In genomic region chr9:123686131-123686848, GRCh38 we compare ENCODE assay signal across 11 cellular contexts.
DNase-seq lines count a peak whose midpoint lies in the region; ATAC-seq and TF ChIP-seq lines count a peak whose summit lies in the region.
"Had no signal": no experiment of that assay in that cellular context is flagged by ENCODE, and none has a peak within 500 bp of the region (broad histone marks: within the 10 kb centered on the region; RNA-seq: fewer than 3 reads in every experiment).

No MANE protein-coding gene starts in this region.

- no peaks in the 10 kb centered on the region for H3K27me3 ChIP-seq in foreskin keratinocyte
- H3K27me3 ChIP-seq in skeletal muscle tissue (ENCODE audit: control insufficient read depth in 3 of 3, insufficient read depth in 3 of 3, low read length in 3 of 3): no peaks in the 10 kb centered on the region
- no peaks in the 10 kb centered on the region for H3K27me3 ChIP-seq in suprapubic skin
- H3K27me3 ChIP-seq: SJCRH30 had no signal

- no peak for TF ChIP-seq CTCF in foreskin keratinocyte (conservative IDR thresholded peaks at IDR 0.05)
- TF ChIP-seq CTCF in suprapubic skin (IDR thresholded peaks at IDR 0.05): no peak

- 39% methylated on average over 5 of the region's 5 CpGs for WGBS in suprapubic skin

- H3K27ac ChIP-seq in foreskin keratinocyte: no peak overlapping the region
- H3K27ac ChIP-seq in skeletal muscle tissue (ENCODE audit: low read depth, low read length): peak overlapping the region; percentile 39
- no peak overlapping the region for H3K27ac ChIP-seq in suprapubic skin

- no peak for DNase-seq in activated naive CD8-positive, alpha-beta T cell treated with anti-CD3 and anti-CD28 coated beads, Interleukin-2, amount 50 U/mL, for 24 hours
- no peak for DNase-seq in activated naive CD8-positive, alpha-beta T cell treated with anti-CD3 and anti-CD28 coated beads for 36 hours
- DNase-seq in RPMI7951 (ENCODE audit: low read depth) (peak; percentile 5), foreskin keratinocyte (peak; percentile 16 to 44), HuH-7 (ENCODE audit: low spot score) (no peak), amniotic stem cell (lab: John Stamatoyannopoulos, UW) (no peak), suprapubic skin (ENCODE audit: low spot score in 2 of 2) (no peak)
- DNase-seq: NCI-H1694 treated with DMSO at 0.1 percent for 48 hours had no signal

- peak overlapping the region; percentile 73 for H3K27ac Mint-ChIP-seq in activated naive CD8-positive, alpha-beta T cell treated with anti-CD3 and anti-CD28 coated beads, Interleukin-2, amount 50 U/mL, for 24 hours
- no peak overlapping the region for H3K27ac Mint-ChIP-seq in activated naive CD8-positive, alpha-beta T cell treated with anti-CD3 and anti-CD28 coated beads for 36 hours
- H3K27ac Mint-ChIP-seq: type B pancreatic cell had no signal

- no peaks in the 10 kb centered on the region for H3K27me3 Mint-ChIP-seq in activated naive CD8-positive, alpha-beta T cell treated with anti-CD3 and anti-CD28 coated beads, Interleukin-2, amount 50 U/mL, for 24 hours
- H3K27me3 Mint-ChIP-seq in activated naive CD8-positive, alpha-beta T cell treated with anti-CD3 and anti-CD28 coated beads for 36 hours: no peaks in the 10 kb centered on the region

- H3K36me3 Mint-ChIP-seq in activated naive CD8-positive, alpha-beta T cell treated with anti-CD3 and anti-CD28 coated beads, Interleukin-2, amount 50 U/mL, for 24 hours (ENCODE audit: low read depth): peaks cover 17% of the 10 kb centered on the region
- H3K36me3 Mint-ChIP-seq in activated naive CD8-positive, alpha-beta T cell treated with anti-CD3 and anti-CD28 coated beads for 36 hours: peaks cover 18% of the 10 kb centered on the region

- H3K4me3 ChIP-seq in skeletal muscle tissue (ENCODE audit: low read length in 3 of 3) (no peak overlapping the region), suprapubic skin (no peak overlapping the region)

- no peaks in the 10 kb centered on the region for H3K9me3 Mint-ChIP-seq in activated naive CD8-positive, alpha-beta T cell treated with anti-CD3 and anti-CD28 coated beads, Interleukin-2, amount 50 U/mL, for 24 hours
- no peaks in the 10 kb centered on the region for H3K9me3 Mint-ChIP-seq in activated naive CD8-positive, alpha-beta T cell treated with anti-CD3 and anti-CD28 coated beads for 36 hours

- H3K4me1 Mint-ChIP-seq in activated naive CD8-positive, alpha-beta T cell treated with anti-CD3 and anti-CD28 coated beads, Interleukin-2, amount 50 U/mL, for 24 hours: peaks cover 51% of the 10 kb centered on the region
- H3K4me1 Mint-ChIP-seq in activated naive CD8-positive, alpha-beta T cell treated with anti-CD3 and anti-CD28 coated beads for 36 hours: peaks cover 43% of the 10 kb centered on the region

- TF ChIP-seq POLR2A in suprapubic skin (IDR thresholded peaks at IDR 0.05): no peak

- TF ChIP-seq EP300 in suprapubic skin (IDR thresholded peaks at IDR 0.05): no peak

- H3K4me3 Mint-ChIP-seq in activated naive CD8-positive, alpha-beta T cell treated with anti-CD3 and anti-CD28 coated beads, Interleukin-2, amount 50 U/mL, for 24 hours: no peak overlapping the region
- no peak overlapping the region for H3K4me3 Mint-ChIP-seq in activated naive CD8-positive, alpha-beta T cell treated with anti-CD3 and anti-CD28 coated beads for 36 hours

- no peaks in the 10 kb centered on the region for H3K4me1 ChIP-seq in foreskin keratinocyte
- H3K4me1 ChIP-seq in skeletal muscle tissue (ENCODE audit: control insufficient read depth in 3 of 3, insufficient read depth in 3 of 3, low read length in 3 of 3): peaks cover 16 to 25% (median 23%) of the 10 kb centered on the region in 3 donors
- peaks cover 10% of the 10 kb centered on the region for H3K4me1 ChIP-seq in suprapubic skin

- H3K9me3 ChIP-seq in skeletal muscle tissue (ENCODE audit: control insufficient read depth in 3 of 3, low read length in 3 of 3) (no peaks in the 10 kb centered on the region), suprapubic skin (no peaks in the 10 kb centered on the region)
- H3K9me3 ChIP-seq: SJCRH30 had no signal

- ATAC-seq in activated naive CD8-positive, alpha-beta T cell treated with anti-CD3 and anti-CD28 coated beads, Interleukin-2, amount 50 U/mL, for 24 hours: no peak
- ATAC-seq in foreskin keratinocyte: peak; percentile 34

- H3K9ac ChIP-seq in skeletal muscle tissue (ENCODE audit: low read depth in 1 of 3, low read length in 3 of 3): peak overlapping the region in 1 of 3 donors; percentile 12

- H3K36me3 ChIP-seq in skeletal muscle tissue (ENCODE audit: control insufficient read depth in 3 of 3, insufficient read depth in 3 of 3, low read length in 3 of 3) (no peaks in the 10 kb centered on the region), suprapubic skin (no peaks in the 10 kb centered on the region)
- H3K36me3 ChIP-seq: SJCRH30 had no signal

Comparison
In these comparisons a context has a peak if more than half of its experiments do, and no peak if none do; other contexts are left out.
1. DNase-seq: peak in RPMI7951 (single experiment) and foreskin keratinocyte (2 of 2); none in activated naive CD8-positive, alpha-beta T cell treated with anti-CD3 and anti-CD28 coated beads, Interleukin-2, amount 50 U/mL, for 24 hours (single experiment), activated naive CD8-positive, alpha-beta T cell treated with anti-CD3 and anti-CD28 coated beads for 36 hours (single experiment), HuH-7 (single experiment), amniotic stem cell (single experiment) and suprapubic skin (0 of 2).